In the genomic region with DNA sequence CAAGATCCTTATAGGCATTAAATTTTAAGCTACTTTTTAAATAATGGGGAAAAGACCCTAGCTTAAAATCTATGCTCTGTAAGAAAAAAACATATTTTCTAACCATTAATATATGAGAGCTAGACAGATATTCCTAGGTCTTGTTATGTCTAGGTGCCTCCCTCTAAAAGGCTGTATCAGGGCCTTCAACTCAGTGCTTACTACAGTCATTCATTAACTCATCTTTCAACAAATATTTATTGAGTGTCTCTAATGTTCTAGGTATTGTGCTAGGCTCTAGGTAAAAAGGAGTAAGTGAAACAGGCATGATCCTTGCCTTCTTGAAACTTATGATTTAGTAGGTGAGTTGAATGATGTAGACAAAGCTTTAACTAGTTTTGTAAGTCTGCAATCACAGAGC, we compare ENCODE assay signal across 33 cellular contexts.
"Had no signal": no experiment of that assay in that cellular context is flagged by ENCODE, and none has a peak within 500 bp of the region (broad histone marks: within the 10 kb centered on the region; RNA-seq: fewer than 3 reads in every experiment).

No MANE protein-coding gene starts in this region.

- H3K36me3 ChIP-seq: adrenal gland, brain microvascular endothelial cell, breast epithelium had no signal

- H3K27ac ChIP-seq: adrenal gland, body of pancreas, brain microvascular endothelial cell, breast epithelium, VCaP had no signal

- ATAC-seq: activated CD8-positive, alpha-beta T cell treated with anti-CD3 and anti-CD28 coated beads for 36 hours; activated naive CD4-positive, alpha-beta T cell treated with anti-CD3 and anti-CD28 coated beads, Interleukin-2, amount 50 U/mL, for 72 hours; activated T-cell treated with anti-CD3 and anti-CD28 coated beads, Interleukin-2, amount 50 U/mL, for 4 hours; activated T-cell treated with anti-CD3 and anti-CD28 coated beads, Interleukin-2, amount 50 U/mL, for 72 hours; activated T-helper 17 cell treated with anti-CD3 and anti-CD28 coated beads, Interleukin-2, amount 50 U/mL, for 72 hours; body of pancreas had no signal

- H3K27ac Mint-ChIP-seq: activated B cell treated with CpG ODN at 0.5 μM for 24 hours; activated CD4-positive, alpha-beta memory T cell treated with anti-CD3 and anti-CD28 coated beads for 36 hours; activated CD4-positive, alpha-beta T cell treated with anti-CD3 and anti-CD28 coated beads, Interleukin-2, amount 10 ng/mL, durations not matched to agents 7 days and 5 days; activated CD8-positive, alpha-beta T cell treated with anti-CD3 and anti-CD28 coated beads for 36 hours; activated naive CD4-positive, alpha-beta T cell treated with anti-CD3 and anti-CD28 coated beads for 36 hours; activated naive CD4-positive, alpha-beta T cell treated with anti-CD3 and anti-CD28 coated beads, Interleukin-2, amount 50 U/mL, for 72 hours; activated naive CD8-positive, alpha-beta T cell treated with anti-CD3 and anti-CD28 coated beads for 36 hours; activated T-cell treated with anti-CD3 and anti-CD28 coated beads, Interleukin-2, amount 50 U/mL, for 72 hours; activated T-helper 1 cell treated with anti-CD3 and anti-CD28 coated beads, Interleukin-12 subunit alpha, Interleukin-12 subunit beta, Interleukin-2, Interleukin-4 antibody, amounts not matched to agents 30 ng/mL and 10 ng/mL and 1 ng/mL, durations not matched to agents 14 hours and 24 hours and 36 hours; activated T-helper 17 cell treated with anti-CD3 and anti-CD28 coated beads, Interleukin-2, amount 50 U/mL, for 72 hours; T-helper 1 cell treated with Interleukin-12 subunit alpha and Interleukin-12 subunit beta and Interleukin-4 antibody, amounts not matched to agents 30 μg/mL and 1 μg/mL, for 36 hours; T-helper 2 cell treated with Interferon-gamma antibody and Interleukin-4, amounts not matched to agents 5 μg/mL and 100 μg/mL, for 36 hours had no signal

- H3K27me3 Mint-ChIP-seq: activated B cell treated with CpG ODN at 0.5 μM for 24 hours; activated CD4-positive, alpha-beta memory T cell treated with anti-CD3 and anti-CD28 coated beads for 36 hours; activated CD4-positive, alpha-beta T cell treated with anti-CD3 and anti-CD28 coated beads, Interleukin-2, amount 10 ng/mL, durations not matched to agents 7 days and 5 days; activated CD8-positive, alpha-beta T cell treated with anti-CD3 and anti-CD28 coated beads for 36 hours; activated T-helper 17 cell treated with anti-CD3 and anti-CD28 coated beads, Interleukin-2, amount 50 U/mL, for 72 hours had no signal

- H3K9me3 Mint-ChIP-seq: activated B cell treated with CpG ODN at 0.5 μM for 24 hours; activated CD4-positive, alpha-beta memory T cell treated with anti-CD3 and anti-CD28 coated beads for 36 hours; activated CD4-positive, alpha-beta T cell treated with anti-CD3 and anti-CD28 coated beads, Interleukin-2, amount 10 ng/mL, durations not matched to agents 7 days and 5 days; activated naive CD4-positive, alpha-beta T cell treated with anti-CD3 and anti-CD28 coated beads for 36 hours; activated naive CD8-positive, alpha-beta T cell treated with anti-CD3 and anti-CD28 coated beads for 36 hours; activated T-cell treated with anti-CD3 and anti-CD28 coated beads, Interleukin-2, amount 50 U/mL, for 4 hours; activated T-cell treated with anti-CD3 and anti-CD28 coated beads, Interleukin-2, amount 50 U/mL, for 72 hours; activated T-helper 1 cell treated with anti-CD3 and anti-CD28 coated beads, Interleukin-12 subunit alpha, Interleukin-12 subunit beta, Interleukin-2, Interleukin-4 antibody, amounts not matched to agents 30 ng/mL and 10 ng/mL and 1 ng/mL, durations not matched to agents 14 hours and 24 hours and 36 hours; activated T-helper 17 cell treated with anti-CD3 and anti-CD28 coated beads, Interleukin-2, amount 50 U/mL, for 72 hours; T-helper 1 cell treated with Interleukin-12 subunit alpha and Interleukin-12 subunit beta and Interleukin-4 antibody, amounts not matched to agents 30 μg/mL and 1 μg/mL, for 36 hours; T-helper 2 cell treated with Interferon-gamma antibody and Interleukin-4, amounts not matched to agents 5 μg/mL and 100 μg/mL, for 36 hours had no signal

- H3K4me1 ChIP-seq: adrenal gland, body of pancreas, breast epithelium had no signal

- H3K4me1 Mint-ChIP-seq: activated naive CD8-positive, alpha-beta T cell treated with anti-CD3 and anti-CD28 coated beads for 36 hours had no signal

- H3K4me3 ChIP-seq: adrenal gland, body of pancreas, breast epithelium had no signal

- H3K27me3 ChIP-seq: adrenal gland, body of pancreas, brain microvascular endothelial cell, breast epithelium had no signal

- H3K9me3 ChIP-seq: adrenal gland, body of pancreas, breast epithelium had no signal

- H3K4me3 Mint-ChIP-seq: activated B cell treated with CpG ODN at 0.5 μM for 24 hours; activated CD4-positive, alpha-beta memory T cell treated with anti-CD3 and anti-CD28 coated beads for 36 hours; activated CD4-positive, alpha-beta T cell treated with anti-CD3 and anti-CD28 coated beads, Interleukin-2, amount 10 ng/mL, durations not matched to agents 7 days and 5 days; activated CD8-positive, alpha-beta T cell treated with anti-CD3 and anti-CD28 coated beads for 36 hours; activated naive CD4-positive, alpha-beta T cell treated with anti-CD3 and anti-CD28 coated beads for 36 hours; activated naive CD8-positive, alpha-beta T cell treated with anti-CD3 and anti-CD28 coated beads for 36 hours; activated T-cell treated with anti-CD3 and anti-CD28 coated beads, Interleukin-2, amount 50 U/mL, for 4 hours; activated T-cell treated with anti-CD3 and anti-CD28 coated beads, Interleukin-2, amount 50 U/mL, for 72 hours; activated T-helper 1 cell treated with anti-CD3 and anti-CD28 coated beads, Interleukin-12 subunit alpha, Interleukin-12 subunit beta, Interleukin-2, Interleukin-4 antibody, amounts not matched to agents 30 ng/mL and 10 ng/mL and 1 ng/mL, durations not matched to agents 14 hours and 24 hours and 36 hours; activated T-helper 17 cell treated with anti-CD3 and anti-CD28 coated beads, Interleukin-2, amount 50 U/mL, for 72 hours; T-helper 1 cell treated with Interleukin-12 subunit alpha and Interleukin-12 subunit beta and Interleukin-4 antibody, amounts not matched to agents 30 μg/mL and 1 μg/mL, for 36 hours; T-helper 2 cell treated with Interferon-gamma antibody and Interleukin-4, amounts not matched to agents 5 μg/mL and 100 μg/mL, for 36 hours had no signal

- H3K36me3 Mint-ChIP-seq: activated CD4-positive, alpha-beta memory T cell treated with anti-CD3 and anti-CD28 coated beads for 36 hours; activated naive CD4-positive, alpha-beta T cell treated with anti-CD3 and anti-CD28 coated beads, Interleukin-2, amount 50 U/mL, for 72 hours; activated naive CD8-positive, alpha-beta T cell treated with anti-CD3 and anti-CD28 coated beads for 36 hours had no signal

- DNase-seq: activated B cell treated with CpG ODN at 0.5 μM for 24 hours; activated CD4-positive, alpha-beta memory T cell treated with anti-CD3 and anti-CD28 coated beads for 36 hours; activated CD4-positive, alpha-beta T cell treated with anti-CD3 and anti-CD28 coated beads for 4 hours; activated CD4-positive, alpha-beta T cell treated with anti-CD3 and anti-CD28 coated beads, Interleukin-2, amount 10 ng/mL, durations not matched to agents 7 days and 5 days; activated CD4-positive, CD25-positive, alpha-beta regulatory T cell treated with anti-CD3 and anti-CD28 coated beads, Interleukin-2, amount 50 U/mL, for 72 hours; activated CD8-positive, alpha-beta memory T cell treated with anti-CD3 and anti-CD28 coated beads, Interleukin-2, amount 50 U/mL, for 4 hours; activated CD8-positive, alpha-beta T cell treated with anti-CD3 and anti-CD28 coated beads for 36 hours; activated effector memory CD4-positive, alpha-beta T cell treated with anti-CD3 and anti-CD28 coated beads, Interleukin-2, amount 50 U/mL, for 16 hours; activated gamma-delta T cell treated with Interleukin-2 at 50 U/mL for 16 hours; activated naive CD4-positive, alpha-beta T cell; activated naive CD4-positive, alpha-beta T cell treated with anti-CD3 and anti-CD28 coated beads for 36 hours; activated naive CD4-positive, alpha-beta T cell treated with anti-CD3 and anti-CD28 coated beads, Interleukin-2, amount 50 U/mL, for 16 hours; activated naive CD8-positive, alpha-beta T cell treated with anti-CD3 and anti-CD28 coated beads for 36 hours; activated T-cell treated with anti-CD3 and anti-CD28 coated beads for 4 hours; activated T-cell treated with anti-CD3 and anti-CD28 coated beads, Interleukin-2, amount 50 U/mL, for 1 hour; activated T-cell treated with anti-CD3 and anti-CD28 coated beads, Interleukin-2, amount 50 U/mL, for 4 hours; activated T-cell treated with anti-CD3 and anti-CD28 coated beads, Interleukin-2, amount 50 U/mL, for 72 hours; adrenal gland; amniotic stem cell; aorta; body of pancreas; brain microvascular endothelial cell; central memory CD4-positive, alpha-beta T cell; T-helper 1 cell; T-helper 2 cell; T-helper 9 cell had no signal
